Comparison of ENCODE assay signal across 1 cellular context in the genomic region with DNA sequence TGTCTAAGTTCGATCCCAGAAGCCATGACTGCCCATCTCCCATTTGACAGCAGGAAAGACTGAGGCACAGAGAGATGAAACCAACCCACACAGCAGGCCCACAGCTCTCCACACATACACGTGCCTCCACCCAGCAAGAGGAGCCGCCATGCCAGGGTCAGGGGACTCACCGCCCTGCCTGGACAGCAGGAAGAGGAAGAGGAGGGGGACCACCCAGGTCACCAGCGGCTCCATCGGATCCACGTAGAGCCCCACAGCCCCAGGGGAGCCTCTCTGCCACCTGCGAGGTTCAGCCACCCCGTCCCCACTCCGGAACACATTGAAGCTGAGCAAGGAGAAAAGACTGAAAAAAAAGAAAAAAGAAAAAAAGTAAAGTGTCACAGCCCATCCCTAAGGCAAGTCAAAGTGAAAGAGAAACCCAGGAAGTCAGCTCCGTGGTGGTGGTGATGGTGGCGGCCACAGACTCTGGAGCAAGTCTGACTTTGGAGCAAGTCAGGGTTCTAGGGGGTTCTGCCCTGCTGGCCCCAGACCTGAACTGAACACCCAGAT.
TF ChIP-seq lines count a peak whose summit lies in the region.

Gene IL12RB1, minus strand, starts transcription at position 345 of the 549 bp plus-strand sequence. Its CDS starts 111 bp downstream, at position 234.

TF ChIP-seq in GM12878, 131 proteins besides CTCF, POLR2A, EP300 and RAD21 (continued from another document and continues in another):
- TF ChIP-seq, protein P1, sequence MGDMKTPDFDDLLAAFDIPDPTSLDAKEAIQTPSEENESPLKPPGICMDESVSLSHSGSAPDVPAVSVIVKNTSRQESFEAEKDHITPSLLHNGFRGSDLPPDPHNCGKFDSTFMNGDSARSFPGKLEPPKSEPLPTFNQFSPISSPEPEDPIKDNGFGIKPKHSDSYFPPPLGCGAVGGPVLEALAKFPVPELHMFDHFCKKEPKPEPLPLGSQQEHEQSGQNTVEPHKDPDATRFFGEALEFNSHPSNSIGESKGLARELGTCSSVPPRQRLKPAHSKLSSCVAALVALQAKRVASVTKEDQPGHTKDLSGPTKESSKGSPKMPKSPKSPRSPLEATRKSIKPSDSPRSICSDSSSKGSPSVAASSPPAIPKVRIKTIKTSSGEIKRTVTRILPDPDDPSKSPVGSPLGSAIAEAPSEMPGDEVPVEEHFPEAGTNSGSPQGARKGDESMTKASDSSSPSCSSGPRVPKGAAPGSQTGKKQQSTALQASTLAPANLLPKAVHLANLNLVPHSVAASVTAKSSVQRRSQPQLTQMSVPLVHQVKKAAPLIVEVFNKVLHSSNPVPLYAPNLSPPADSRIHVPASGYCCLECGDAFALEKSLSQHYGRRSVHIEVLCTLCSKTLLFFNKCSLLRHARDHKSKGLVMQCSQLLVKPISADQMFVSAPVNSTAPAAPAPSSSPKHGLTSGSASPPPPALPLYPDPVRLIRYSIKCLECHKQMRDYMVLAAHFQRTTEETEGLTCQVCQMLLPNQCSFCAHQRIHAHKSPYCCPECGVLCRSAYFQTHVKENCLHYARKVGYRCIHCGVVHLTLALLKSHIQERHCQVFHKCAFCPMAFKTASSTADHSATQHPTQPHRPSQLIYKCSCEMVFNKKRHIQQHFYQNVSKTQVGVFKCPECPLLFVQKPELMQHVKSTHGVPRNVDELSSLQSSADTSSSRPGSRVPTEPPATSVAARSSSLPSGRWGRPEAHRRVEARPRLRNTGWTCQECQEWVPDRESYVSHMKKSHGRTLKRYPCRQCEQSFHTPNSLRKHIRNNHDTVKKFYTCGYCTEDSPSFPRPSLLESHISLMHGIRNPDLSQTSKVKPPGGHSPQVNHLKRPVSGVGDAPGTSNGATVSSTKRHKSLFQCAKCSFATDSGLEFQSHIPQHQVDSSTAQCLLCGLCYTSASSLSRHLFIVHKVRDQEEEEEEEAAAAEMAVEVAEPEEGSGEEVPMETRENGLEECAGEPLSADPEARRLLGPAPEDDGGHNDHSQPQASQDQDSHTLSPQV (IDR thresholded peaks at IDR 0.05), result no peak
- TF ChIP-seq ZNF217 (IDR thresholded peaks at IDR 0.05) (peak; percentile 88), RUNX3 (IDR thresholded peaks at IDR 0.05; ENCODE audit: low read length) (peak; percentile 86), ZBED1 (IDR thresholded peaks at IDR 0.05; ENCODE audit: borderline replicate concordance) (no peak), GABPA (IDR thresholded peaks at IDR 0.05; ENCODE audit: low read depth) (no peak), DPF2 (IDR thresholded peaks at IDR 0.05) (peak; percentile 72), NFIC (IDR thresholded peaks at IDR 0.05; ENCODE audit: low read depth, low read length) (peak; percentile 61; the same call in 1 of the 2 replicates), NR2C2 (IDR thresholded peaks at IDR 0.05; ENCODE audit: borderline replicate concordance, control insufficient read depth, insufficient read length, low read depth) (no peak), SMC3 (IDR thresholded peaks at IDR 0.05; ENCODE audit: borderline replicate concordance, low read length) (no peak), POLR2AphosphoS5 (IDR thresholded peaks at IDR 0.05; ENCODE audit: low read length) (peak; percentile 70; the same call in 1 of the 2 replicates), ELK1 (IDR thresholded peaks at IDR 0.05; ENCODE audit: low read depth, low read length) (no peak), SMARCA5 (IDR thresholded peaks at IDR 0.05) (peak; percentile 89; the same call in 1 of the 2 replicates), E4F1 (IDR thresholded peaks at IDR 0.05; ENCODE audit: borderline replicate concordance, partially characterized antibody) (peak; percentile 19), E2F8 (IDR thresholded peaks at IDR 0.05; ENCODE audit: low read depth, partially characterized antibody) (no peak), IKZF1 (conservative IDR thresholded peaks at IDR 0.05) (peak; percentile 90), USF1 (IDR thresholded peaks at IDR 0.05; ENCODE audit: borderline replicate concordance, extremely low read length, insufficient read depth, low read depth, low read length) (no peak), IRF3 (IDR thresholded peaks at IDR 0.05) (no peak), NR2C1 (IDR thresholded peaks at IDR 0.05) (no peak), TCF3 (IDR thresholded peaks at IDR 0.05; ENCODE audit: borderline replicate concordance, insufficient read depth, low read depth, low read length) (no peak), YY1 (IDR thresholded peaks at IDR 0.05; ENCODE audit: low read depth, low read length) (peak; percentile 46), FOS (IDR thresholded peaks at IDR 0.05; ENCODE audit: borderline replicate concordance, extremely low read depth, insufficient read length) (no peak), SMAD5 (IDR thresholded peaks at IDR 0.05; ENCODE audit: low read depth) (peak; percentile 57; the same call in 1 of the 2 replicates), CBX5 (IDR thresholded peaks at IDR 0.05; ENCODE audit: low read depth) (no peak), TCF7 (IDR thresholded peaks at IDR 0.05; ENCODE audit: borderline replicate concordance) (no peak), CBFB (IDR thresholded peaks at IDR 0.05; ENCODE audit: low read depth) (peak; percentile 58; the same call in 1 of the 2 replicates), NFXL1 (IDR thresholded peaks at IDR 0.05; ENCODE audit: borderline replicate concordance) (no peak), ASH2L (IDR thresholded peaks at IDR 0.05; ENCODE audit: borderline replicate concordance, low read depth) (0 out of 2 replicates have a peak, but pooled peaks have one; percentile 35), CREB1 (IDR thresholded peaks at IDR 0.05; ENCODE audit: low read depth) (peak; percentile 41; the same call in 1 of the 2 replicates), ZSCAN29 (IDR thresholded peaks at IDR 0.05) (no peak), MAX (IDR thresholded peaks at IDR 0.05; ENCODE audit: low read depth, low read length) (no peak; the same call in 1 of the 2 replicates)
- TF ChIP-seq, protein P2, sequence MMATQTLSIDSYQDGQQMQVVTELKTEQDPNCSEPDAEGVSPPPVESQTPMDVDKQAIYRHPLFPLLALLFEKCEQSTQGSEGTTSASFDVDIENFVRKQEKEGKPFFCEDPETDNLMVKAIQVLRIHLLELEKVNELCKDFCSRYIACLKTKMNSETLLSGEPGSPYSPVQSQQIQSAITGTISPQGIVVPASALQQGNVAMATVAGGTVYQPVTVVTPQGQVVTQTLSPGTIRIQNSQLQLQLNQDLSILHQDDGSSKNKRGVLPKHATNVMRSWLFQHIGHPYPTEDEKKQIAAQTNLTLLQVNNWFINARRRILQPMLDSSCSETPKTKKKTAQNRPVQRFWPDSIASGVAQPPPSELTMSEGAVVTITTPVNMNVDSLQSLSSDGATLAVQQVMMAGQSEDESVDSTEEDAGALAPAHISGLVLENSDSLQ (IDR thresholded peaks at IDR 0.05), result peak; percentile 43; the same call in 1 of the 2 replicates
- TF ChIP-seq, protein P3, sequence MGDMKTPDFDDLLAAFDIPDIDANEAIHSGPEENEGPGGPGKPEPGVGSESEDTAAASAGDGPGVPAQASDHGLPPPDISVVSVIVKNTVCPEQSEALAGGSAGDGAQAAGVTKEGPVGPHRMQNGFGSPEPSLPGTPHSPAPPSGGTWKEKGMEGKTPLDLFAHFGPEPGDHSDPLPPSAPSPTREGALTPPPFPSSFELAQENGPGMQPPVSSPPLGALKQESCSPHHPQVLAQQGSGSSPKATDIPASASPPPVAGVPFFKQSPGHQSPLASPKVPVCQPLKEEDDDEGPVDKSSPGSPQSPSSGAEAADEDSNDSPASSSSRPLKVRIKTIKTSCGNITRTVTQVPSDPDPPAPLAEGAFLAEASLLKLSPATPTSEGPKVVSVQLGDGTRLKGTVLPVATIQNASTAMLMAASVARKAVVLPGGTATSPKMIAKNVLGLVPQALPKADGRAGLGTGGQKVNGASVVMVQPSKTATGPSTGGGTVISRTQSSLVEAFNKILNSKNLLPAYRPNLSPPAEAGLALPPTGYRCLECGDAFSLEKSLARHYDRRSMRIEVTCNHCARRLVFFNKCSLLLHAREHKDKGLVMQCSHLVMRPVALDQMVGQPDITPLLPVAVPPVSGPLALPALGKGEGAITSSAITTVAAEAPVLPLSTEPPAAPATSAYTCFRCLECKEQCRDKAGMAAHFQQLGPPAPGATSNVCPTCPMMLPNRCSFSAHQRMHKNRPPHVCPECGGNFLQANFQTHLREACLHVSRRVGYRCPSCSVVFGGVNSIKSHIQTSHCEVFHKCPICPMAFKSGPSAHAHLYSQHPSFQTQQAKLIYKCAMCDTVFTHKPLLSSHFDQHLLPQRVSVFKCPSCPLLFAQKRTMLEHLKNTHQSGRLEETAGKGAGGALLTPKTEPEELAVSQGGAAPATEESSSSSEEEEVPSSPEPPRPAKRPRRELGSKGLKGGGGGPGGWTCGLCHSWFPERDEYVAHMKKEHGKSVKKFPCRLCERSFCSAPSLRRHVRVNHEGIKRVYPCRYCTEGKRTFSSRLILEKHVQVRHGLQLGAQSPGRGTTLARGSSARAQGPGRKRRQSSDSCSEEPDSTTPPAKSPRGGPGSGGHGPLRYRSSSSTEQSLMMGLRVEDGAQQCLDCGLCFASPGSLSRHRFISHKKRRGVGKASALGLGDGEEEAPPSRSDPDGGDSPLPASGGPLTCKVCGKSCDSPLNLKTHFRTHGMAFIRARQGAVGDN (IDR thresholded peaks at IDR 0.05), result no peak
